8 cellular contexts compared by ENCODE assay signal in the genomic region with DNA sequence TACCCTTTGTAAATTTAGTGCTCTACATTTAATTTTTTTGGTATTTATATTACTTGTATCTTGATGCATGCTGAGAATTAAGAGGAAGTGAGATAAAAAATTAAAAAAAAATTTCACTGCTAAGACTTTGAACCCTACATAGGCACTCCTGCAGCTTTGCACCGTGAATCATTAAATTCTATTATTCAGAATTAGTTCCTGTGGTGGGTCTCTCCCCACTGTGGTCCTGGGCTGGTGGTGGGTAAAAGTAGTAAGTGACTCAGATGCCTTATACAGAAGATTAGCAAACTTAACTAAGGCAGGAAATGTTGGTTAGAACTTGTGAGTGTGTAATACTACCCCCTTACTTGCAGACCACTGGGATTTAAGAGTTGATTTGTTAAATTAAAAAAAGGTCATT.
DNase-seq lines count a peak whose midpoint lies in the region; ATAC-seq and TF ChIP-seq lines count a peak whose summit lies in the region.

No MANE protein-coding gene starts in this region.

- intact Hi-C loops in CD14-positive monocyte (cut with micrococcal nuclease) = loop anchor here in 1 of 2 donors (10.0 kb wide), 1 partner anchor 113 kb away; no protein-coding TSS in a partner anchor

- no peak overlapping the region for H3K4me3 Mint-ChIP-seq in CD14-positive monocyte

- H4K8ac ChIP-seq in mesendoderm (ENCODE audit: low read depth, low read length) = no peak overlapping the region

- no peak overlapping the region for H3K18ac ChIP-seq in mesendoderm (ENCODE audit: low read length)

- H3K36me3 ChIP-seq in mesendoderm (ENCODE audit: control insufficient read depth, insufficient read depth, low read length) = peaks cover 1% of the 10 kb centered on the region

- no peak overlapping the region for H2BK120ac ChIP-seq in mesendoderm (ENCODE audit: low read depth, low read length)

- H3K9ac ChIP-seq in mesendoderm (ENCODE audit: low read length) = no peak overlapping the region

- H3K4me1 Mint-ChIP-seq in CD14-positive monocyte = peaks cover 17% of the 10 kb centered on the region

- peaks cover 55 to 73% of the 10 kb centered on the region in 2 donors for H3K36me3 Mint-ChIP-seq in CD14-positive monocyte

- DNase-seq in AG10803 (ENCODE audit: low read depth) (peak; percentile 33), T1000 (lab: John Stamatoyannopoulos, UW) (peak; percentile 4), mesendoderm (no peak), globus pallidus (ENCODE audit: low spot score) (no peak), NCI-H748 treated with DMSO at 0.1 percent for 48 hours (lab: John Stamatoyannopoulos, UW) (no peak), CD14-positive monocyte (ENCODE audit: low spot score) (no peak)

- H3K4ac ChIP-seq in mesendoderm (ENCODE audit: low read depth, low read length) = no peak overlapping the region

- WGBS in mesendoderm (ENCODE audit: extremely low coverage, insufficient coverage, low lambda C conversion rate) = no CpG with 5 or more reads among the region's 1 CpG

- H2BK5ac ChIP-seq in mesendoderm (ENCODE audit: low read length) = no peak overlapping the region

- H2AK5ac ChIP-seq in mesendoderm (ENCODE audit: low read length) = no peak overlapping the region

- H3K4me1 ChIP-seq in mesendoderm (ENCODE audit: control insufficient read depth, low read depth, low read length) = peaks cover 3% of the 10 kb centered on the region

- TF ChIP-seq CTCF in AG10803 (conservative IDR thresholded peaks at IDR 0.05; ENCODE audit: low read length) = no peak
- no peak for TF ChIP-seq CTCF in CD14-positive monocyte (IDR thresholded peaks at IDR 0.05)

- H3K9me3 Mint-ChIP-seq in CD14-positive monocyte = no peaks in the 10 kb centered on the region

- H3K27me3 Mint-ChIP-seq in CD14-positive monocyte (ENCODE audit: low read depth in 3 of 3) = no peaks in the 10 kb centered on the region

- no peak overlapping the region for H3K56ac ChIP-seq in mesendoderm (ENCODE audit: low read length)

- H3K79me1 ChIP-seq in mesendoderm (ENCODE audit: low read length) = peaks cover 2% of the 10 kb centered on the region

- peaks cover 10% of the 10 kb centered on the region for H3K79me2 ChIP-seq in mesendoderm (ENCODE audit: control insufficient read depth, insufficient read depth, low read length)

- peak overlapping the region; percentile 15 for H3K27ac ChIP-seq in mesendoderm (ENCODE audit: low read depth, low read length)

- peak overlapping the region in 3 of 7 donors; percentile 23 to 69 (median 37) for H3K27ac Mint-ChIP-seq in CD14-positive monocyte

- peak; percentile 37 for ATAC-seq in HG02588 (IDR thresholded peaks at IDR 0.05; ENCODE audit: unreplicated experiment)
- no peak for ATAC-seq in HG02852 (IDR thresholded peaks at IDR 0.05; ENCODE audit: unreplicated experiment)

- H4K5ac ChIP-seq in mesendoderm (ENCODE audit: low read length) = no peak overlapping the region

- no peak overlapping the region for H2BK15ac ChIP-seq in mesendoderm (replicated peaks; ENCODE audit: low read depth)

- H3K27me3 ChIP-seq in mesendoderm (ENCODE audit: insufficient read depth, low read length, poor library complexity) = no peaks in the 10 kb centered on the region

- no peak overlapping the region for H3K4me2 ChIP-seq in mesendoderm (ENCODE audit: low read length)

- H3K23ac ChIP-seq in mesendoderm (ENCODE audit: low read length) = no peak overlapping the region

- no peak overlapping the region for H3K4me3 ChIP-seq in AG10803 (ENCODE audit: low read length)
- H3K4me3 ChIP-seq in mesendoderm (ENCODE audit: low read length) = no peak overlapping the region

Comparison
In these comparisons a context has a peak if more than half of its experiments do, and no peak if none do; other contexts are left out.
1. DNase-seq: peak in AG10803 (single experiment) and T1000 (single experiment); none in mesendoderm (single experiment), globus pallidus (single experiment), NCI-H748 treated with DMSO at 0.1 percent for 48 hours (single experiment) and CD14-positive monocyte (single experiment).